ENCODE assay signal across 10 cellular contexts in the genomic region with DNA sequence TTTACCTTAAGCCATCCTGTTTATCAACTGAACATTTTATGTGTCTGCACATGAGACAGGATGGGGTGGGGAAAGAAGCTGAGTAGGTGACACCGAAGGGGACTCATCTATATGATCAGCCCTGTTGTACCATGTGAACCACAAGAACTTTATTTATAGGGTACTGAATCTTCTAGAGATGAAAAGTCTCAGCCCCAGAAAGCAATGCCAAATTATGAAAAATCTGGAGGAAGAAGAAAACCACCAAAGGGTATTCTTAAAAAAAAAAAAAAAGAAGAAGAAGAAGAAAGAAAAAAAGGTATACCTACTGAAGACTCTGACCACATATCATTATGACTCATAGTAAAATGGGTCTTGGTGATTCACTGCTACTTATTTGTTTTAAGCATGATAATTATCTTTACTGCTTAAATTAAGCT. TPM values are rescaled to one million over a fixed set of nuclear protein-coding genes. Genes with fewer than 3 reads are reported as not detected.
DNase-seq lines count a peak whose midpoint lies in the region; ATAC-seq and TF ChIP-seq lines count a peak whose summit lies in the region.
"Had no signal": no experiment of that assay in that cellular context is flagged by ENCODE, and none has a peak within 500 bp of the region (broad histone marks: within the 10 kb centered on the region; RNA-seq: fewer than 3 reads in every experiment).

No MANE protein-coding gene starts in this region.

- H3K36me3 Mint-ChIP-seq in CD4-positive, alpha-beta memory T cell: no peaks in the 10 kb centered on the region
- no peaks in the 10 kb centered on the region for H3K36me3 Mint-ChIP-seq in activated naive CD8-positive, alpha-beta T cell treated with anti-CD3 and anti-CD28 coated beads, Interleukin-2, amount 10 ng/mL, durations not matched to agents 7 days and 5 days

- peak overlapping the region; percentile 19 for H3K27ac ChIP-seq in CD4-positive, alpha-beta memory T cell (ENCODE audit: low read depth, low read length)
- H3K27ac ChIP-seq in KOPT-K1 (ENCODE audit: low read depth, low read length, poor library complexity, severe bottlenecking) (peak overlapping the region; percentile 40), esophagus squamous epithelium (no peak overlapping the region), heart right ventricle (no peak overlapping the region), ovary (no peak overlapping the region), spleen (peak overlapping the region in 3 of 8 donors; percentile 12 to 28 (median 13))

- intact Hi-C loops in CD4-positive, alpha-beta memory T cell (cut with micrococcal nuclease): loop anchor here (1.0 to 5.0 kb wide), 2 partner anchors 9 to 82 kb away; no protein-coding TSS in a partner anchor
- intact Hi-C loops in esophagus squamous epithelium (cut with DNase I) (no loop called here), heart right ventricle (cut with DNase I) (no loop called here), ovary (cut with DNase I) (no loop called here), spleen (cut with DNase I; ENCODE audit: low total_unique reads) (no loop called here)

- peaks cover 35% of the 10 kb centered on the region for H3K4me1 ChIP-seq in CD4-positive, alpha-beta memory T cell (ENCODE audit: insufficient read depth, low read length)
- H3K4me1 ChIP-seq in esophagus squamous epithelium (no peaks in the 10 kb centered on the region), heart right ventricle (no peaks in the 10 kb centered on the region), ovary (ENCODE audit: insufficient read depth) (no peaks in the 10 kb centered on the region), spleen (no peaks in the 10 kb centered on the region)

- H3K27me3 ChIP-seq in CD4-positive, alpha-beta memory T cell (ENCODE audit: insufficient read depth, low read length): no peaks in the 10 kb centered on the region
- H3K27me3 ChIP-seq in esophagus squamous epithelium (no peaks in the 10 kb centered on the region), heart right ventricle (peaks cover 0 to 6% (median 0%) of the 10 kb centered on the region in 7 donors), ovary (no peaks in the 10 kb centered on the region), spleen (replicated peaks in 1 of 7) (no peaks in the 10 kb centered on the region)

- TF ChIP-seq POLR2A in esophagus squamous epithelium (IDR thresholded peaks at IDR 0.05) (no peak), ovary (IDR thresholded peaks at IDR 0.05) (no peak), spleen (IDR thresholded peaks at IDR 0.05) (no peak)

- no peaks in the 10 kb centered on the region for H3K27me3 Mint-ChIP-seq in CD4-positive, alpha-beta memory T cell
- no peaks in the 10 kb centered on the region for H3K27me3 Mint-ChIP-seq in activated naive CD8-positive, alpha-beta T cell treated with anti-CD3 and anti-CD28 coated beads, Interleukin-2, amount 10 ng/mL, durations not matched to agents 7 days and 5 days

- TF ChIP-seq EP300 in ovary (IDR thresholded peaks at IDR 0.05): no peak

- H3K4me1 Mint-ChIP-seq in CD4-positive, alpha-beta memory T cell: peaks cover 17 to 33% (median 27%) of the 10 kb centered on the region in 4 donors
- peaks cover 45% of the 10 kb centered on the region for H3K4me1 Mint-ChIP-seq in activated naive CD8-positive, alpha-beta T cell treated with anti-CD3 and anti-CD28 coated beads, Interleukin-2, amount 10 ng/mL, durations not matched to agents 7 days and 5 days

- peak overlapping the region; percentile 64 to 89 (median 86) for H3K27ac Mint-ChIP-seq in CD4-positive, alpha-beta memory T cell
- peak overlapping the region; percentile 91 for H3K27ac Mint-ChIP-seq in activated naive CD8-positive, alpha-beta T cell treated with anti-CD3 and anti-CD28 coated beads, Interleukin-2, amount 10 ng/mL, durations not matched to agents 7 days and 5 days

- H3K9me3 Mint-ChIP-seq in CD4-positive, alpha-beta memory T cell: no peaks in the 10 kb centered on the region
- no peaks in the 10 kb centered on the region for H3K9me3 Mint-ChIP-seq in activated naive CD8-positive, alpha-beta T cell treated with anti-CD3 and anti-CD28 coated beads, Interleukin-2, amount 10 ng/mL, durations not matched to agents 7 days and 5 days

- H3K36me3 ChIP-seq in CD4-positive, alpha-beta memory T cell (ENCODE audit: insufficient read depth, low read length): no peaks in the 10 kb centered on the region
- no peaks in the 10 kb centered on the region for H3K36me3 ChIP-seq in KOPT-K1 (ENCODE audit: insufficient read depth, low read length)
- no peaks in the 10 kb centered on the region for H3K36me3 ChIP-seq in esophagus squamous epithelium
- no peaks in the 10 kb centered on the region for H3K36me3 ChIP-seq in heart right ventricle
- H3K36me3 ChIP-seq in ovary: no peaks in the 10 kb centered on the region
- no peaks in the 10 kb centered on the region for H3K36me3 ChIP-seq in spleen

- DNase-seq in CD4-positive, alpha-beta memory T cell: peak; percentile 32 to 73 (median 45)
- no peak for DNase-seq in activated naive CD8-positive, alpha-beta T cell treated with anti-CD3 and anti-CD28 coated beads, Interleukin-2, amount 10 ng/mL, durations not matched to agents 7 days and 5 days
- DNase-seq in esophagus squamous epithelium (lab: John Stamatoyannopoulos, UW): no peak
- no peak for DNase-seq in heart right ventricle
- no peak for DNase-seq in ovary
- no peak for DNase-seq in spleen
- DNase-seq: DMS53, trophoblast cell had no signal

- H3K4me3 ChIP-seq in CD4-positive, alpha-beta memory T cell (ENCODE audit: low read length in 2 of 2): no peak overlapping the region
- no peak overlapping the region for H3K4me3 ChIP-seq in esophagus squamous epithelium
- H3K4me3 ChIP-seq in heart right ventricle: no peak overlapping the region
- H3K4me3 ChIP-seq in ovary: no peak overlapping the region
- H3K4me3 ChIP-seq in spleen: no peak overlapping the region

- ATAC-seq in GM21390 (IDR thresholded peaks at IDR 0.05; ENCODE audit: unreplicated experiment) (peak; percentile 54), heart right ventricle (no peak)
- peak; percentile 92 for ATAC-seq in activated naive CD8-positive, alpha-beta T cell treated with anti-CD3 and anti-CD28 coated beads, Interleukin-2, amount 10 ng/mL, durations not matched to agents 7 days and 5 days (ENCODE audit: low read depth)

- peak overlapping the region in 7 of 8 donors; percentile 14 to 64 (median 50) for H3K4me3 Mint-ChIP-seq in CD4-positive, alpha-beta memory T cell
- H3K4me3 Mint-ChIP-seq in activated naive CD8-positive, alpha-beta T cell treated with anti-CD3 and anti-CD28 coated beads, Interleukin-2, amount 10 ng/mL, durations not matched to agents 7 days and 5 days: peak overlapping the region; percentile 44

- POLR2A ChIA-PET in CD4-positive, alpha-beta memory T cell (lab: Charles Lee; ENCODE audit: partially characterized antibody): interaction anchor here (0.6 to 3.5 kb wide), 14 partner anchors 9 to 1196 kb away, joined by 3 to 29 read pairs (median 4); partner anchors contain the start of genes BCLAF1, HBS1L and MYB
- POLR2A ChIA-PET in activated naive CD8-positive, alpha-beta T cell treated with anti-CD3 and anti-CD28 coated beads, Interleukin-2, amount 10 ng/mL, durations not matched to agents 7 days and 5 days (lab: Charles Lee): interaction anchor here (0.6 to 3.3 kb wide), 6 partner anchors 9 to 86 kb away, joined by 3 to 15 read pairs (median 4); partner anchors contain the start of genes HBS1L and MYB

- CTCF ChIA-PET in CD4-positive, alpha-beta memory T cell (lab: Charles Lee; ENCODE audit: partially characterized antibody): interaction anchor here (0.6 to 2.2 kb wide), 10 partner anchors 8 to 90 kb away, joined by 3 to 8 read pairs (median 4); partner anchors contain the start of gene HBS1L

- WGBS in esophagus squamous epithelium, 2 donors: 67 to 89% methylated on average over 1 of the region's 1 CpG
- WGBS in heart right ventricle, 2 donors: 84 to 93% methylated on average over 1 of the region's 1 CpG
- 81 to 92% (median 91%) methylated on average over 1 of the region's 1 CpG for WGBS in ovary, 3 donors
- 26 to 48% (median 36%) methylated on average over 1 of the region's 1 CpG for WGBS in spleen, 5 donors

- no peaks in the 10 kb centered on the region for H3K9me3 ChIP-seq in CD4-positive, alpha-beta memory T cell (ENCODE audit: control insufficient read depth in 1 of 2, low read length in 2 of 2)
- H3K9me3 ChIP-seq in KOPT-K1 (ENCODE audit: insufficient read depth, low read length, poor library complexity, severe bottlenecking) (no peaks in the 10 kb centered on the region), esophagus squamous epithelium (no peaks in the 10 kb centered on the region), heart right ventricle (no peaks in the 10 kb centered on the region), ovary (no peaks in the 10 kb centered on the region), spleen (no peaks in the 10 kb centered on the region)

- TF ChIP-seq CTCF in esophagus squamous epithelium (IDR thresholded peaks at IDR 0.05) (no peak), heart right ventricle (IDR thresholded peaks at IDR 0.05) (no peak), ovary (IDR thresholded peaks at IDR 0.05) (no peak), spleen (IDR thresholded peaks at IDR 0.05 in 8 of 11, conservative IDR thresholded peaks at IDR 0.05 in 3 of 11) (no peak)

RNA-seq across cellular contexts. Expression of gene HBS1L, which starts 39.8 kb away (rescaled TPM):
- total RNA-seq in CD4-positive, alpha-beta memory T cell: 10 to 100 TPM; 63.8 to 69.9 TPM
- polyA plus RNA-seq in CD4-positive, alpha-beta memory T cell: 10 to 100 TPM; 49.0 to 59.5 TPM
- total RNA-seq in activated naive CD8-positive, alpha-beta T cell treated with anti-CD3 and anti-CD28 coated beads, Interleukin-2, amount 10 ng/mL, durations not matched to agents 7 days and 5 days: 10 to 100 TPM; 72.6 to 72.7 TPM
- total RNA-seq in esophagus squamous epithelium: 10 to 100 TPM; 41.6 to 65.3 (median 45.8) TPM
- 10 to 100 TPM; 83.8 to 100.0 (median 91.6) TPM for total RNA-seq in heart right ventricle
- 10 to 100 TPM; 20.8 to 32.9 TPM for polyA plus RNA-seq in heart right ventricle
- total RNA-seq in ovary: 10 to 100 TPM; 25.4 to 68.1 (median 56.5) TPM
- 10 to 100 TPM; 29.3 to 42.2 TPM for polyA plus RNA-seq in ovary
- total RNA-seq in spleen: 10 to 100 TPM; 33.0 to 66.9 (median 53.0) TPM
- polyA plus RNA-seq in spleen: 10 to 100 TPM; 12.3 to 18.8 (median 15.0) TPM

Comparison
In these comparisons a context has a peak if more than half of its experiments do, and no peak if none do; other contexts are left out.
1. DNase-seq: peak in CD4-positive, alpha-beta memory T cell (5 of 5); none in activated naive CD8-positive, alpha-beta T cell treated with anti-CD3 and anti-CD28 coated beads, Interleukin-2, amount 10 ng/mL, durations not matched to agents 7 days and 5 days (single experiment), esophagus squamous epithelium (single experiment), heart right ventricle (0 of 2), ovary (0 of 5) and spleen (single experiment).
2. H3K27ac ChIP-seq: peak in CD4-positive, alpha-beta memory T cell (single experiment) and KOPT-K1 (single experiment); none in esophagus squamous epithelium (0 of 4), heart right ventricle (0 of 10) and ovary (0 of 2).
3. ATAC-seq: peak in GM21390 (single experiment) and activated naive CD8-positive, alpha-beta T cell treated with anti-CD3 and anti-CD28 coated beads, Interleukin-2, amount 10 ng/mL, durations not matched to agents 7 days and 5 days (single experiment); none in heart right ventricle (0 of 8).